8 cellular contexts compared by ENCODE assay signal in the genomic region with DNA sequence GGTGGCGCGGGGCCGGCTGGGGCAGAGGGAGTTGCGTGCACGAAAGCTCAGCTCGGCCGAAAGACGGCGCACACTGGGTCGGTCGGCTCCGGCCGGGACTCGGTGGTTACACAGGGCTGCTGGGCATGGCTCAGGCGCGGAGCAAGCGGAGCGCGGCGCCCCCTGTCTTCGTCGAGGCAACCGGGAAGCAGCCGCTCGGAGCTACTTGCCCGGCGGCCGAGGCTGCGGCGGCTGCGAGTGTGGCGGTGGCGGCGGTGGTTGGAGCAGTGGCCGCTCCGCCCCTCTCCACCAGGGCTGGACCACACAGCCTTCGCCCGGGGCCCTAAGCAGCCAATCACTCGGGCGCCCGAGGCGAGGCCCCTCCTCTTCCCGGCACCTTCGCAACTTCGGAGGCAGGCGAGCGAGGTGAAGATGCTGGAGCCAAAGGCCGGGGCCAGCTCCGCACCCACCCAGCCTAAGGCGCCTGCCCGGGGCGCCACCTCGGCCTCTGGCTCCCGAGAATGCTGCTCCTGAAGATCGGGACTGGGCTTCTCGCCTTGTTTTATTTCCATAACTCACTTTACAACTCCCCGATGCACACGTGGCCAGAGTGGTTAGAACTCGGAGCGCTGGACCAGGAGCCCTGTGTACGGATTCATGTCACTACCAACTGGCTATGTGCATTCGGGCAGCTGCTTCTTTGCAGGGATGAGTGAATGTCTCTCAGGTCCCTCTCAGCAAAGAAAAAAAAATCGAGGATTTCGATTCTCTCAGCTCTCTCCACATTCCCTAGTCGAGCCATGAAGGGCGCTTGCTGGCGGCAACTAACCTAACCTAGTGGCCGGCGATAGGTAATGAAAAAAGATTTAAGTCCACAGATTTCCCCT. TPM values are rescaled to one million over a fixed set of nuclear protein-coding genes. Genes with fewer than 3 reads are reported as not detected.
A peak's percentile ranks its signal among the peaks of the same experiment; 100 is the strongest.
DNase-seq lines count a peak whose midpoint lies in the region; ATAC-seq and TF ChIP-seq lines count a peak whose summit lies in the region.

TLL2 (minus strand) TSS at position 241 of the 866 bp plus-strand sequence. CDS start 241 bp downstream, outside the sequence.

- peak within 1 kb of the TSS; percentile 81 for H3K4me3 Mint-ChIP-seq in CD8-positive, alpha-beta T cell

- H3K4me1 Mint-ChIP-seq in CD8-positive, alpha-beta T cell (ENCODE audit: low read depth) = peaks cover 16% of the 10 kb centered on the region

- H3K4me3 ChIP-seq in CD8-positive, alpha-beta T cell (ENCODE audit: low read depth, low read length) = peak within 1 kb of the TSS; percentile 53
- H3K4me3 ChIP-seq in ectodermal cell (ENCODE audit: insufficient read depth, low read depth, low read length) = peak within 1 kb of the TSS; percentile 55
- peak within 1 kb of the TSS; percentile 57 for H3K4me3 ChIP-seq in lower lobe of right lung

- 2% methylated on average over 69 of the region's 69 CpGs for WGBS in ectodermal cell, 2 experiments

- intact Hi-C loops in CD8-positive, alpha-beta T cell (cut with DNase I, micrococcal nuclease) = loop anchor here (5.0 kb wide), 2 partner anchors 73 to 497 kb away; partner anchors contain the start of gene TM9SF3 (in 1 of the 2)
- intact Hi-C loops in lower lobe of right lung (cut with DNase I) = no loop called here

- H3K27ac Mint-ChIP-seq in CD8-positive, alpha-beta T cell = no peak within 1 kb of the TSS

- no peaks in the 10 kb centered on the region for H3K9me3 ChIP-seq in CD8-positive, alpha-beta T cell (ENCODE audit: low read length)
- no peaks in the 10 kb centered on the region for H3K9me3 ChIP-seq in ectodermal cell (ENCODE audit: control insufficient read depth, low read length)
- H3K9me3 ChIP-seq in lower lobe of right lung = no peaks in the 10 kb centered on the region

- H3K27me3 ChIP-seq in CD8-positive, alpha-beta T cell (ENCODE audit: insufficient read depth, low read length) = peaks cover 12% of the 10 kb centered on the region
- peaks cover 46% of the 10 kb centered on the region for H3K27me3 ChIP-seq in ectodermal cell (ENCODE audit: control insufficient read depth, insufficient read depth, low read length, poor library complexity, severe bottlenecking)
- peaks cover 41% of the 10 kb centered on the region for H3K27me3 ChIP-seq in lower lobe of right lung (ENCODE audit: low read depth)

- POLR2A ChIA-PET in CD8-positive, alpha-beta T cell (lab: Charles Lee) = interaction anchor here (0.6 to 1.0 kb wide), 2 partner anchors 20 to 332 kb away, joined by 3 read pairs; no protein-coding TSS in a partner anchor

- H3K27me3 Mint-ChIP-seq in CD8-positive, alpha-beta T cell (ENCODE audit: low read depth) = peaks cover 32% of the 10 kb centered on the region

- TF ChIP-seq CTCF in CD8-positive, alpha-beta T cell (IDR thresholded peaks at IDR 0.05) = no peak
- peak; percentile 70 for TF ChIP-seq CTCF in lower lobe of right lung (IDR thresholded peaks at IDR 0.05)

- no peaks in the 10 kb centered on the region for H3K36me3 ChIP-seq in CD8-positive, alpha-beta T cell (ENCODE audit: insufficient read depth, low read length)
- H3K36me3 ChIP-seq in ectodermal cell (ENCODE audit: control insufficient read depth, insufficient read depth, low read length) (no peaks in the 10 kb centered on the region), lower lobe of right lung (peaks cover 9% of the 10 kb centered on the region)

- no peaks in the 10 kb centered on the region for H3K36me3 Mint-ChIP-seq in CD8-positive, alpha-beta T cell

- peak in 6 of 7 experiments; percentile 20 to 66 (median 38) for DNase-seq in CD8-positive, alpha-beta T cell
- DNase-seq in NCI-H526 (lab: John Stamatoyannopoulos, UW) (peak; percentile 71 to 94), lower lobe of right lung (peak; percentile 82)
- DNase-seq in activated CD4-positive, alpha-beta T cell treated with anti-CD3 and anti-CD28 coated beads, Interleukin-2, amount 50 U/mL, for 1 hour = peak; percentile 40
- DNase-seq in stimulated activated CD4-positive, alpha-beta T cell treated with anti-CD3 and anti-CD28 coated beads, TNF-alpha, amount 100 ng/mL, for 24 hours (ENCODE audit: low read depth in 3 of 3) = peak in 2 of 3 experiments; percentile 19 to 66

- peak; percentile 59 for ATAC-seq in CD8-positive, alpha-beta T cell
- ATAC-seq in GM19351 (IDR thresholded peaks at IDR 0.05; ENCODE audit: unreplicated experiment) (peak; percentile 80), HG03457 (IDR thresholded peaks at IDR 0.05; ENCODE audit: unreplicated experiment) (peak; percentile 53), lower lobe of right lung (peak; percentile 90 to 94)

- no peak within 1 kb of the TSS for H3K27ac ChIP-seq in CD8-positive, alpha-beta T cell (ENCODE audit: low read depth, low read length)
- H3K27ac ChIP-seq in ectodermal cell (ENCODE audit: insufficient read depth, low read depth, low read length, poor library complexity, severe bottlenecking) = peak within 1 kb of the TSS; percentile 66
- H3K27ac ChIP-seq in lower lobe of right lung = no peak within 1 kb of the TSS

- CTCF ChIA-PET in CD8-positive, alpha-beta T cell (lab: Charles Lee) = interaction anchor here (0.8 to 2.0 kb wide), 5 partner anchors 12 to 119 kb away, joined by 3 to 5 read pairs (median 4); no protein-coding TSS in a partner anchor

- no peaks in the 10 kb centered on the region for H3K9me3 Mint-ChIP-seq in CD8-positive, alpha-beta T cell

- peaks cover 6% of the 10 kb centered on the region for H3K4me1 ChIP-seq in CD8-positive, alpha-beta T cell (ENCODE audit: insufficient read depth, low read length)
- H3K4me1 ChIP-seq in ectodermal cell (ENCODE audit: control insufficient read depth, insufficient read depth, low read length) (peaks cover 14% of the 10 kb centered on the region), lower lobe of right lung (peaks cover 28% of the 10 kb centered on the region)

RNA-seq across cellular contexts. Expression of gene TLL2, which starts in this region (rescaled TPM):
- total RNA-seq in CD8-positive, alpha-beta T cell = not detected
- polyA plus RNA-seq in ectodermal cell (2013, experiment 1 of 4) = 2.0 TPM
- 1.7 TPM for polyA plus RNA-seq in ectodermal cell (2013, experiment 2 of 4)
- 0.64 TPM for polyA plus RNA-seq in ectodermal cell (2013, experiment 3 of 4)
- polyA plus RNA-seq in ectodermal cell (2013, experiment 4 of 4) = 1.5 TPM
- not detected for total RNA-seq in lower lobe of right lung

Comparison
In these comparisons a context has a peak if more than half of its experiments do, and no peak if none do; other contexts are left out.
1. Peak in DNase-seq, ATAC-seq and H3K4me3 ChIP-seq in CD8-positive, alpha-beta T cell; RNA of the gene not detected or under 1 TPM.
2. Peak in DNase-seq, ATAC-seq and H3K4me3 ChIP-seq in lower lobe of right lung; RNA of the gene not detected or under 1 TPM.